Comparison of ENCODE assay signal across 8 cellular contexts in the genomic region with DNA sequence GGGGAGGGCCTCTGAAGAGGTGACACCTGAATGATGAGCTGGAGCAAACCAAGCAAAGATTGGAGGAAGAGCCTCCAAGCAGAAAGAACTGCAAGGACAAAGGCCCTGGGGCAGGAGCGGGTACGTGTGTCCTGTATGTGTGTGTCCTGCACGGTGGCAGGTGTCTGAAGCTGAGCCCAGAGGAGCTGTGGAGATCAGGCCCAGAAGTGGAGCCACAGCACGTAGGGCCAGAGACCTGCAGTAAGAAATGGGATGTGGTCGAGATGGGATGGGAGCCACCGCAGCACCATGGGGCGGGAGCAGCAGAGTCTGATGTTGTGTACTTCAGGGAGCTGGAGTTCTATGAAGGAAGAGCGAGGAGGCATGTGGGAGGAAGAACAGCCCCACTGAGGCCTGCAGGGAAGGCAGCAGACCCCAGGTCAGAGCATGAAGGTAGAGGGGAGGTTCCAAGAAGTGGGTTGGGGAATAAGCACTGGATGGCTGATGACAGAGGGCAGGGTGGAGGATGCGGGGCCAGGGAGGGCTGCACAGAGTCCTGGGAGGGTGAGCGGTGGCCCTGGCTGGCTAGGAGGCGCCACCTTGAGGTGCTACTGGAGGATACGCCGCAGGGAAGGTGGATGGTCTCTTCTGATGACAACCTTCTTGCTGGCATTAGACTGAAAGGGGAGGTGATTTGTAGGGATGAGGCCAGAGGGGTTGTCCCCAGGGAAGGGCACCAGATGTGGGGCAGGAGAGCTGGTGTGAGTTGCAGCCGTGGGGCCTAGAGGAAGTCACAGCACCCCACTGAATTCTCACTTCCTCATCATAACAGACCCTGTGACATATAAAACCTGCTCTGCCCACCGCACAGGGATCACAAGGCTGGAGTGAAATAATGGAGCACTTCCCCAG. TPM values are rescaled to one million over a fixed set of nuclear protein-coding genes. Genes with fewer than 3 reads are reported as not detected.
DNase-seq lines count a peak whose midpoint lies in the region; ATAC-seq, FAIRE-seq and TF ChIP-seq lines count a peak whose summit lies in the region.

No MANE protein-coding gene starts in this region.

- H3K9me3 ChIP-seq in fibroblast of lung (ENCODE audit: control insufficient read depth, insufficient read depth, low read depth, low read length): no peaks in the 10 kb centered on the region

- H3K36me3 Mint-ChIP-seq in activated CD8-positive, alpha-beta memory T cell treated with anti-CD3 and anti-CD28 coated beads, Interleukin-2, amount 10 ng/mL, durations not matched to agents 7 days and 5 days: peaks cover 6% of the 10 kb centered on the region

- DNase-seq in ACHN: peak; percentile 69
- peak; percentile 57 for DNase-seq in NCI-H69 (lab: John Stamatoyannopoulos, UW)
- DNase-seq in activated CD8-positive, alpha-beta memory T cell treated with anti-CD3 and anti-CD28 coated beads, Interleukin-2, amount 10 ng/mL, durations not matched to agents 7 days and 5 days: peak; percentile 79
- peak in 1 of 2 donors; percentile 32 for DNase-seq in fibroblast of lung (ENCODE audit: low read depth in 2 of 2)
- DNase-seq in pons (ENCODE audit: low spot score): peak; percentile 79
- DNase-seq in RCC 7860 (ENCODE audit: low spot score): no peak

- no peak overlapping the region for H3K27ac ChIP-seq in fibroblast of lung (ENCODE audit: insufficient read depth, low read length)

- H3K4me1 ChIP-seq in fibroblast of lung (ENCODE audit: control insufficient read depth, extremely low read depth, insufficient read depth, low read length): no peaks in the 10 kb centered on the region

- H3K9me3 Mint-ChIP-seq in activated CD8-positive, alpha-beta memory T cell treated with anti-CD3 and anti-CD28 coated beads, Interleukin-2, amount 10 ng/mL, durations not matched to agents 7 days and 5 days (ENCODE audit: low read depth): no peaks in the 10 kb centered on the region

- H3K9ac ChIP-seq in fibroblast of lung (ENCODE audit: insufficient read depth, low read length): no peak overlapping the region

- peak; percentile 39 for ATAC-seq in HG02763 (IDR thresholded peaks at IDR 0.05; ENCODE audit: unreplicated experiment)
- ATAC-seq in activated CD8-positive, alpha-beta memory T cell treated with anti-CD3 and anti-CD28 coated beads, Interleukin-2, amount 10 ng/mL, durations not matched to agents 7 days and 5 days: peak; percentile 89

- in situ Hi-C loops in ACHN (cut with HindIII; ENCODE audit: low pct_ligation_motif_present, low pct_unique_long_range_greater_than_20kb, low sequenced_read_pairs): no loop called here

- TF ChIP-seq CTCF in GM12873 (IDR thresholded peaks at IDR 0.05; ENCODE audit: insufficient read depth, low read depth, low read length, missing control alignments): peak; percentile 81
- TF ChIP-seq CTCF in fibroblast of lung (conservative IDR thresholded peaks at IDR 0.05 in 1 of 2, IDR thresholded peaks at IDR 0.05 in 1 of 2; ENCODE audit: low read depth in 1 of 2, low read length in 2 of 2): peak; percentile 54 to 77

- no peaks in the 10 kb centered on the region for H3K79me2 ChIP-seq in fibroblast of lung (ENCODE audit: control insufficient read depth, insufficient read depth, low read length)

- no peak overlapping the region for H2AFZ ChIP-seq in fibroblast of lung (ENCODE audit: low read length)

- no peaks in the 10 kb centered on the region for H4K20me1 ChIP-seq in fibroblast of lung (ENCODE audit: control insufficient read depth, extremely low read depth, insufficient read depth, low read length)

- peaks cover 3% of the 10 kb centered on the region for H3K27me3 Mint-ChIP-seq in activated CD8-positive, alpha-beta memory T cell treated with anti-CD3 and anti-CD28 coated beads, Interleukin-2, amount 10 ng/mL, durations not matched to agents 7 days and 5 days

- no peak overlapping the region for H3K4me3 ChIP-seq in fibroblast of lung (replicated peaks in 1 of 4; ENCODE audit: control extremely low read depth in 1 of 4, insufficient read depth in 1 of 4, low read depth in 3 of 4, low read length in 4 of 4)

- peak overlapping the region; percentile 51 for H3K27ac Mint-ChIP-seq in activated CD8-positive, alpha-beta memory T cell treated with anti-CD3 and anti-CD28 coated beads, Interleukin-2, amount 10 ng/mL, durations not matched to agents 7 days and 5 days

- peaks cover 24% of the 10 kb centered on the region for H3K4me1 Mint-ChIP-seq in activated CD8-positive, alpha-beta memory T cell treated with anti-CD3 and anti-CD28 coated beads, Interleukin-2, amount 10 ng/mL, durations not matched to agents 7 days and 5 days

- no peak overlapping the region for H3K4me2 ChIP-seq in fibroblast of lung (ENCODE audit: extremely low read depth, insufficient read depth, low read length)

- no peak for FAIRE-seq in RCC 7860 (lab: Jason Lieb, UNC)

- H3K36me3 ChIP-seq in fibroblast of lung (ENCODE audit: control insufficient read depth, insufficient read depth, low read length): no peaks in the 10 kb centered on the region

- H3K27me3 ChIP-seq in fibroblast of lung (ENCODE audit: control insufficient read depth, insufficient read depth, low read length): no peaks in the 10 kb centered on the region

- no peak overlapping the region for H3K4me3 Mint-ChIP-seq in activated CD8-positive, alpha-beta memory T cell treated with anti-CD3 and anti-CD28 coated beads, Interleukin-2, amount 10 ng/mL, durations not matched to agents 7 days and 5 days

- CTCF ChIA-PET in activated CD8-positive, alpha-beta memory T cell treated with anti-CD3 and anti-CD28 coated beads, Interleukin-2, amount 10 ng/mL, durations not matched to agents 7 days and 5 days (lab: Charles Lee): interaction anchor here (0.7 to 6.9 kb wide), 27 partner anchors 10 to 249 kb away, joined by 3 to 82 read pairs (median 4); partner anchors contain the start of genes HERPUD1 and SLC12A3

RNA-seq across cellular contexts. Expression of gene CETP, which starts 10.6 kb away (rescaled TPM):
- not detected for total RNA-seq in activated CD8-positive, alpha-beta memory T cell treated with anti-CD3 and anti-CD28 coated beads, Interleukin-2, amount 10 ng/mL, durations not matched to agents 7 days and 5 days
- total RNA-seq in fibroblast of lung: not detected in 2 replicates
- 0.06 TPM in 1 of 2 replicates, not detected in the other for polyA plus RNA-seq in fibroblast of lung
- polyA plus RNA-seq in fibroblast of lung (2012): 0.12 TPM in 1 of 2 replicates, not detected in the other
- not detected in 2 replicates for polyA minus RNA-seq in fibroblast of lung (ENCODE audit: low replicate concordance)

RNA-seq across cellular contexts. Expression of gene HERPUD1, which starts 19.2 kb away (rescaled TPM):
- total RNA-seq in activated CD8-positive, alpha-beta memory T cell treated with anti-CD3 and anti-CD28 coated beads, Interleukin-2, amount 10 ng/mL, durations not matched to agents 7 days and 5 days: 100 to 1,000 TPM; 127 to 149 TPM
- 111 and 117 TPM in 2 replicates for total RNA-seq in fibroblast of lung
- polyA plus RNA-seq in fibroblast of lung: 127 and 199 TPM in 2 replicates
- 68.9 and 89.8 TPM in 2 replicates for polyA plus RNA-seq in fibroblast of lung (2012)
- 241 and 266 TPM in 2 replicates for polyA minus RNA-seq in fibroblast of lung (ENCODE audit: low replicate concordance)

RNA-seq across cellular contexts. Expression of gene NLRC5, which starts 38.2 kb away (rescaled TPM):
- total RNA-seq in activated CD8-positive, alpha-beta memory T cell treated with anti-CD3 and anti-CD28 coated beads, Interleukin-2, amount 10 ng/mL, durations not matched to agents 7 days and 5 days: 100 to 1,000 TPM; 156 to 287 TPM
- total RNA-seq in fibroblast of lung: 23.6 and 43.6 TPM in 2 replicates
- polyA plus RNA-seq in fibroblast of lung: 18.8 and 22.2 TPM in 2 replicates
- polyA plus RNA-seq in fibroblast of lung (2012): 15.0 and 16.3 TPM in 2 replicates
- polyA minus RNA-seq in fibroblast of lung (ENCODE audit: low replicate concordance): 68.3 and 84.0 TPM in 2 replicates
